8 cellular contexts compared by ENCODE assay signal in genomic region chr1:166479052-166479631, GRCh38.
DNase-seq lines count a peak whose midpoint lies in the region; ATAC-seq and TF ChIP-seq lines count a peak whose summit lies in the region.

No MANE protein-coding gene starts in this region.

- H3K4me3 Mint-ChIP-seq in activated naive CD4-positive, alpha-beta T cell treated with anti-CD3 and anti-CD28 coated beads, Interleukin-2, amount 10 ng/mL, durations not matched to agents 7 days and 5 days = no peak overlapping the region

- no peak overlapping the region for H3K27ac Mint-ChIP-seq in activated naive CD4-positive, alpha-beta T cell treated with anti-CD3 and anti-CD28 coated beads, Interleukin-2, amount 10 ng/mL, durations not matched to agents 7 days and 5 days

- DNase-seq in A673 (ENCODE audit: low spot score) = peak; percentile 41
- peak; percentile 39 for DNase-seq in RKO (ENCODE audit: low spot score)
- DNase-seq in activated naive CD4-positive, alpha-beta T cell treated with anti-CD3 and anti-CD28 coated beads, Interleukin-2, amount 10 ng/mL, durations not matched to agents 7 days and 5 days = peak; percentile 70
- peak; percentile 60 for DNase-seq in right atrium auricular region (ENCODE audit: low spot score)
- no peak for DNase-seq in smooth muscle cell (lab: John Stamatoyannopoulos, UW; ENCODE audit: unreplicated experiment)

- H3K9me3 ChIP-seq in A673 (ENCODE audit: low read depth, low read length, poor library complexity, severe bottlenecking) (no peaks in the 10 kb centered on the region), right atrium auricular region (no peaks in the 10 kb centered on the region), smooth muscle cell (replicated peaks; ENCODE audit: low read depth) (no peaks in the 10 kb centered on the region)

- H3K27me3 Mint-ChIP-seq in activated naive CD4-positive, alpha-beta T cell treated with anti-CD3 and anti-CD28 coated beads, Interleukin-2, amount 10 ng/mL, durations not matched to agents 7 days and 5 days = no peaks in the 10 kb centered on the region

- intact Hi-C loops in A673 (cut with micrococcal nuclease; ENCODE audit: unreplicated experiment) = loop anchor here (1.0 to 5.0 kb wide), 2 partner anchors 551 to 762 kb away; no protein-coding TSS in a partner anchor

- TF ChIP-seq CTCF in A673 (conservative IDR thresholded peaks at IDR 0.05; ENCODE audit: low read depth, low read length) = peak; percentile 86
- TF ChIP-seq CTCF in GM12874 (IDR thresholded peaks at IDR 0.05; ENCODE audit: insufficient read depth, low read depth, low read length) = peak; percentile 59
- peak; percentile 61 to 84 for TF ChIP-seq CTCF in right atrium auricular region (IDR thresholded peaks at IDR 0.05)
- peak; percentile 85 for TF ChIP-seq CTCF in smooth muscle cell (IDR thresholded peaks at IDR 0.05; ENCODE audit: borderline replicate concordance, insufficient read depth, poor library complexity, severe bottlenecking)

- no peaks in the 10 kb centered on the region for H4K20me1 ChIP-seq in smooth muscle cell (ENCODE audit: low read depth)

- no peak overlapping the region for H2AFZ ChIP-seq in smooth muscle cell (ENCODE audit: low read depth)

- no peaks in the 10 kb centered on the region for H3K36me3 Mint-ChIP-seq in activated naive CD4-positive, alpha-beta T cell treated with anti-CD3 and anti-CD28 coated beads, Interleukin-2, amount 10 ng/mL, durations not matched to agents 7 days and 5 days

- no peaks in the 10 kb centered on the region for H3K4me1 ChIP-seq in A673 (ENCODE audit: insufficient read depth, low read length, poor library complexity, severe bottlenecking)
- H3K4me1 ChIP-seq in right atrium auricular region = no peaks in the 10 kb centered on the region
- no peaks in the 10 kb centered on the region for H3K4me1 ChIP-seq in smooth muscle cell (ENCODE audit: low read depth)

- H3K4me2 ChIP-seq in smooth muscle cell = no peak overlapping the region

- no peaks in the 10 kb centered on the region for H3F3A ChIP-seq in smooth muscle cell (ENCODE audit: low read depth)

- CTCF ChIA-PET in A673 (lab: Charles Lee) = interaction anchor here (0.6 to 1.0 kb wide), 5 partner anchors 14 to 578 kb away, joined by 3 to 14 read pairs (median 3); no protein-coding TSS in a partner anchor
- CTCF ChIA-PET in activated naive CD4-positive, alpha-beta T cell treated with anti-CD3 and anti-CD28 coated beads, Interleukin-2, amount 10 ng/mL, durations not matched to agents 7 days and 5 days (lab: Charles Lee) = interaction anchor here (0.6 to 4.6 kb wide), 12 partner anchors 10 to 1079 kb away, joined by 3 to 59 read pairs (median 4); no protein-coding TSS in a partner anchor

- H3K27me3 ChIP-seq in A673 (replicated peaks; ENCODE audit: insufficient read depth, low read depth, low read length, poor library complexity) (peaks cover 17% of the 10 kb centered on the region), right atrium auricular region (no peaks in the 10 kb centered on the region), smooth muscle cell (ENCODE audit: low read depth) (no peaks in the 10 kb centered on the region)

- H3K4me3 ChIP-seq in A673 (ENCODE audit: low read depth, low read length, poor library complexity, severe bottlenecking) = no peak overlapping the region
- H3K4me3 ChIP-seq in right atrium auricular region = no peak overlapping the region
- no peak overlapping the region for H3K4me3 ChIP-seq in smooth muscle cell

- H3K79me2 ChIP-seq in smooth muscle cell (ENCODE audit: low read depth) = no peaks in the 10 kb centered on the region

- no peak overlapping the region for H3K9ac ChIP-seq in smooth muscle cell (ENCODE audit: low read depth)

- 50% methylated on average over 2 of the region's 2 CpGs for WGBS in smooth muscle cell (ENCODE audit: low lambda C conversion rate)

- POLR2A ChIA-PET in A673 (lab: Charles Lee; ENCODE audit: low non-redundant PET) = no interaction called here

- BruUV-seq in A673 (replicated peaks; lab: Mats Ljungman, UMichigan) = no TSS peak

- H3K9me3 Mint-ChIP-seq in activated naive CD4-positive, alpha-beta T cell treated with anti-CD3 and anti-CD28 coated beads, Interleukin-2, amount 10 ng/mL, durations not matched to agents 7 days and 5 days = no peaks in the 10 kb centered on the region

- H3K36me3 ChIP-seq in A673 (ENCODE audit: insufficient read depth, low read length, poor library complexity, severe bottlenecking) = no peaks in the 10 kb centered on the region
- no peaks in the 10 kb centered on the region for H3K36me3 ChIP-seq in right atrium auricular region
- H3K36me3 ChIP-seq in smooth muscle cell (ENCODE audit: low read depth) = no peaks in the 10 kb centered on the region

- H3K27ac ChIP-seq in A673 (ENCODE audit: low read depth, low read length, poor library complexity, severe bottlenecking) (no peak overlapping the region), right atrium auricular region (no peak overlapping the region), smooth muscle cell (ENCODE audit: low read depth) (no peak overlapping the region)

- no peaks in the 10 kb centered on the region for H3K4me1 Mint-ChIP-seq in activated naive CD4-positive, alpha-beta T cell treated with anti-CD3 and anti-CD28 coated beads, Interleukin-2, amount 10 ng/mL, durations not matched to agents 7 days and 5 days

- ATAC-seq in HG03432 (IDR thresholded peaks at IDR 0.05; ENCODE audit: unreplicated experiment) = peak; percentile 83
- no peak for ATAC-seq in GM21390 (IDR thresholded peaks at IDR 0.05; ENCODE audit: unreplicated experiment)
